ENCODE assay signal across 1 cellular context in genomic region chr3:137763594-137763938, GRCh38.
A peak's percentile ranks its signal among the peaks of the same experiment; 100 is the strongest.
TF ChIP-seq lines count a peak whose summit lies in the region.

No MANE protein-coding gene starts in this region.

TF ChIP-seq in H1, 55 proteins besides CTCF, POLR2A, EP300 and RAD21 (continued from another document):
- peak; percentile 1 for TF ChIP-seq KDM4A (IDR thresholded peaks at IDR 0.05; ENCODE audit: low read depth, low read length, severe bottlenecking)
- no peak for TF ChIP-seq MAX (IDR thresholded peaks at IDR 0.05)
